In the genomic region with DNA sequence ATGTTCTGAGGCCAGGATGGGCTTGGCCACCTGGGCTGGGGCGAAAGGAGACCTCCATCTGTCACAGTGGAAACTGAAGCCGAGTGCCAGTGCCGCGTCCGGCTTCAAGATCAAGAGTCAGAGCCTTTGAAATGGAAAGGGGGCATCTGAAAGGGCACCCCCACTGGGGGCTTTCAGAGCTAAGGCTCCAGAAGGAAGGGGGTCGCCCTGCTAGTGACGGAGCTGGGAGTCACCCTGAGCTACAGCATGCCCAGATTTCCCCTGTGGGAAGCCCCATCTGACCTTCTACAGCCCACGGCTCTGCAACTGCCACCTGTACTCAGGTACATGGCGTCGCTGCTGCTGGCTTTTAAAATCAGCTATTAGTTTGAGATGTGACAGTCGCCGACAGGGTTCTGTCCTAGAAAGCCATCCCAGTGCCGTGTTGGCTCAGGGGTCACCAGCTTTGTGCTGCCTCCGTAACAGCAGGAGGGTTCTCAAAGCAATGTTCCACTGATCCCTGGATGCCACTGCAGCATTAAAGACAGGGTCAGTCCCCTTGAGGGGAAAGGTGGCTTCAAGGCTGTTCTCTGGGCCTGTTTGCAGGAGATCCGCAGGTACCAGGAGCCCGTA, we compare ENCODE assay signal across 2 cellular contexts.
TF ChIP-seq lines count a peak whose summit lies in the region.

No MANE protein-coding gene starts in this region.

TF ChIP-seq in SK-N-SH, 30 proteins besides CTCF, POLR2A, EP300 and RAD21:
- no peak for TF ChIP-seq IRF3 (IDR thresholded peaks at IDR 0.05; ENCODE audit: low read depth, low read length)

TF ChIP-seq in SK-N-SH treated with all-trans-retinoic acid at 6 μM for 48 hours, 23 proteins besides CTCF, POLR2A, EP300 and RAD21:
- TF ChIP-seq, protein P1, sequence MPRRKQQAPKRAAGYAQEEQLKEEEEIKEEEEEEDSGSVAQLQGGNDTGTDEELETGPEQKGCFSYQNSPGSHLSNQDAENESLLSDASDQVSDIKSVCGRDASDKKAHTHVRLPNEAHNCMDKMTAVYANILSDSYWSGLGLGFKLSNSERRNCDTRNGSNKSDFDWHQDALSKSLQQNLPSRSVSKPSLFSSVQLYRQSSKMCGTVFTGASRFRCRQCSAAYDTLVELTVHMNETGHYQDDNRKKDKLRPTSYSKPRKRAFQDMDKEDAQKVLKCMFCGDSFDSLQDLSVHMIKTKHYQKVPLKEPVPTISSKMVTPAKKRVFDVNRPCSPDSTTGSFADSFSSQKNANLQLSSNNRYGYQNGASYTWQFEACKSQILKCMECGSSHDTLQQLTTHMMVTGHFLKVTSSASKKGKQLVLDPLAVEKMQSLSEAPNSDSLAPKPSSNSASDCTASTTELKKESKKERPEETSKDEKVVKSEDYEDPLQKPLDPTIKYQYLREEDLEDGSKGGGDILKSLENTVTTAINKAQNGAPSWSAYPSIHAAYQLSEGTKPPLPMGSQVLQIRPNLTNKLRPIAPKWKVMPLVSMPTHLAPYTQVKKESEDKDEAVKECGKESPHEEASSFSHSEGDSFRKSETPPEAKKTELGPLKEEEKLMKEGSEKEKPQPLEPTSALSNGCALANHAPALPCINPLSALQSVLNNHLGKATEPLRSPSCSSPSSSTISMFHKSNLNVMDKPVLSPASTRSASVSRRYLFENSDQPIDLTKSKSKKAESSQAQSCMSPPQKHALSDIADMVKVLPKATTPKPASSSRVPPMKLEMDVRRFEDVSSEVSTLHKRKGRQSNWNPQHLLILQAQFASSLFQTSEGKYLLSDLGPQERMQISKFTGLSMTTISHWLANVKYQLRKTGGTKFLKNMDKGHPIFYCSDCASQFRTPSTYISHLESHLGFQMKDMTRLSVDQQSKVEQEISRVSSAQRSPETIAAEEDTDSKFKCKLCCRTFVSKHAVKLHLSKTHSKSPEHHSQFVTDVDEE (CRISPR knock-in tag; IDR thresholded peaks at IDR 0.05), result no peak
- no peak for TF ChIP-seq TOX (CRISPR knock-in tag; IDR thresholded peaks at IDR 0.05; ENCODE audit: borderline replicate concordance)
- no peak for TF ChIP-seq ISL1 (CRISPR knock-in tag; IDR thresholded peaks at IDR 0.05)
- no peak for TF ChIP-seq ZFP3 (CRISPR knock-in tag; IDR thresholded peaks at IDR 0.05)
- no peak for TF ChIP-seq ARNTL (CRISPR knock-in tag; IDR thresholded peaks at IDR 0.05; ENCODE audit: borderline replicate concordance, low read depth)
- TF ChIP-seq CREB5 (CRISPR knock-in tag; IDR thresholded peaks at IDR 0.05; ENCODE audit: low read depth), result no peak
- TF ChIP-seq ZNF70 (CRISPR knock-in tag; IDR thresholded peaks at IDR 0.05), result no peak
TF ChIP-seq in SK-N-SH treated with all-trans-retinoic acid at 6 μM for 48 hours: peak in this region for 0.
